ENCODE assay signal across 1 cellular context in genomic region chr17:76561799-76562268, GRCh38.
A peak's percentile ranks its signal among the peaks of the same experiment; 100 is the strongest.
TF ChIP-seq lines count a peak whose summit lies in the region.

No MANE protein-coding gene starts in this region.

TF ChIP-seq in HepG2, 621 proteins besides CTCF, POLR2A, EP300 and RAD21:
- TF ChIP-seq ZNF44 (CRISPR knock-in tag; IDR thresholded peaks at IDR 0.05) (no peak), RBM22 (optimal IDR thresholded peaks at IDR 0.05; ENCODE audit: low read length) (peak; percentile 43), NFIB (CRISPR knock-in tag; IDR thresholded peaks at IDR 0.05; ENCODE audit: borderline replicate concordance) (no peak), ZNF20 (CRISPR knock-in tag; IDR thresholded peaks at IDR 0.05) (no peak), KLF13 (CRISPR knock-in tag; IDR thresholded peaks at IDR 0.05) (no peak)
